In the genomic region with DNA sequence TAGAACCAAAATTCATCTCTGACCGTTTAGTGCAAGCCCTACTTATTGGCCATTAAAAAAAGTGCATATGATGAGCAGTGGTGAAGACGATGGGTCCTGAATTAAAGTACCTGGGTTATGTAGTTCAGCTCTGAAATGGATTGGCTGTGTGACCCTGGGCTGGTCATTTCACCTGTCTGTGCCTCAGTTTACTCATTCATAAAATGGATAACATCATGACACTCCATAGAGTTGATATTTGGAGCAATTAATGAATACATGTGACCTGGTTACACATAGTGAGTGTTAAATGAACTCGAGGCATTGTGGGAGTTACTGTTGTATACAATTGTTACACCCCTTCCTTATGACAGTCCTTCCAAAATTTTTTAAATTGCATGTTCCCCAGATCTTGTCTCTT, we compare ENCODE assay signal across 15 cellular contexts. TPM values are rescaled to one million over a fixed set of nuclear protein-coding genes. Genes with fewer than 3 reads are reported as not detected.
A peak's percentile ranks its signal among the peaks of the same experiment; 100 is the strongest.
DNase-seq lines count a peak whose midpoint lies in the region; ATAC-seq and TF ChIP-seq lines count a peak whose summit lies in the region.
"Had no signal": no experiment of that assay in that cellular context is flagged by ENCODE, and none has a peak within 500 bp of the region (broad histone marks: within the 10 kb centered on the region; RNA-seq: fewer than 3 reads in every experiment).

No MANE protein-coding gene starts in this region.

- no peaks in the 10 kb centered on the region for H3K27me3 Mint-ChIP-seq in naive B cell
- H3K27me3 Mint-ChIP-seq: CD8-positive, alpha-beta memory T cell had no signal

- no peak overlapping the region for H3K4me2 ChIP-seq in Karpas-422 (ENCODE audit: low read depth, low read length, poor library complexity, severe bottlenecking)

- H3K9me3 ChIP-seq in Karpas-422 (ENCODE audit: low read length), result no peaks in the 10 kb centered on the region
- no peaks in the 10 kb centered on the region for H3K9me3 ChIP-seq in thoracic aorta

- H3K36me3 Mint-ChIP-seq in naive B cell, result peaks cover 29 to 39% of the 10 kb centered on the region in 2 donors

- peaks cover 78% of the 10 kb centered on the region for H3K79me2 ChIP-seq in Karpas-422 (ENCODE audit: low read length)

- TF ChIP-seq CTCF in coronary artery (IDR thresholded peaks at IDR 0.05) (no peak), thoracic aorta (IDR thresholded peaks at IDR 0.05) (no peak)

- peaks cover 23% of the 10 kb centered on the region for H4K20me1 ChIP-seq in Karpas-422 (ENCODE audit: insufficient read depth, low read depth, low read length)

- H3K4me1 ChIP-seq in Karpas-422 (ENCODE audit: low read length), result peaks cover 98% of the 10 kb centered on the region
- H3K4me1 ChIP-seq in thoracic aorta (ENCODE audit: control insufficient read depth in 1 of 2, low read depth in 2 of 2), result peaks cover 73 to 83% of the 10 kb centered on the region in 2 donors

- no peaks in the 10 kb centered on the region for H3K9me2 ChIP-seq in Karpas-422 (replicated peaks; ENCODE audit: insufficient read depth, low read length)

- H3K9me3 Mint-ChIP-seq in naive B cell, result no peaks in the 10 kb centered on the region
- H3K9me3 Mint-ChIP-seq: CD8-positive, alpha-beta memory T cell had no signal

- H3K4me1 Mint-ChIP-seq in naive B cell, result peaks cover 57 to 86% (median 74%) of the 10 kb centered on the region in 3 donors

- no peak overlapping the region for H3K9ac ChIP-seq in Karpas-422 (ENCODE audit: low read length)

- H3K27ac ChIP-seq in Karpas-422 (ENCODE audit: low read length), result peak overlapping the region; percentile 48
- H3K27ac ChIP-seq in coronary artery, result peak overlapping the region; percentile 74 to 82
- peak overlapping the region; percentile 61 to 76 for H3K27ac ChIP-seq in thoracic aorta
- H3K27ac ChIP-seq: HL-60 had no signal

- no peaks in the 10 kb centered on the region for H3K27me3 ChIP-seq in Karpas-422 (ENCODE audit: low read length)
- no peaks in the 10 kb centered on the region for H3K27me3 ChIP-seq in thoracic aorta (replicated peaks; ENCODE audit: insufficient read depth)

- no peak for DNase-seq in Karpas-422
- no peak for DNase-seq in coronary artery (ENCODE audit: low spot score)
- no peak for DNase-seq in naive B cell
- DNase-seq in thoracic aorta (ENCODE audit: low spot score), result no peak
- no peak for DNase-seq in kidney glomerular epithelial cell (lab: John Stamatoyannopoulos, UW)
- no peak for DNase-seq in NCI-H2196 (lab: John Stamatoyannopoulos, UW; ENCODE audit: unreplicated experiment)
- DNase-seq: CD8-positive, alpha-beta memory T cell; NCI-H1436 treated with DMSO at 0.1 percent for 48 hours; NCI-H2081; NCI-H2227 treated with DMSO at 0.1 percent for 48 hours; NCI-H524 treated with DMSO at 0.1 percent for 48 hours; OCI-M1 had no signal

- ATAC-seq in naive B cell (ENCODE audit: low read depth in 2 of 2) (no peak), thoracic aorta (ENCODE audit: insufficient number of reproducible peaks, low FRiP score, low read depth) (no peak), GM18867 (IDR thresholded peaks at IDR 0.05; ENCODE audit: unreplicated experiment) (no peak)
- ATAC-seq: K562 had no signal

- no peak overlapping the region for H2AFZ ChIP-seq in Karpas-422 (ENCODE audit: low read length)

- H3K36me3 ChIP-seq in Karpas-422 (ENCODE audit: insufficient read depth, low read length), result peaks cover 52% of the 10 kb centered on the region
- peaks cover 32% of the 10 kb centered on the region for H3K36me3 ChIP-seq in thoracic aorta

- peak overlapping the region in 5 of 6 donors; percentile 16 to 87 (median 83) for H3K27ac Mint-ChIP-seq in naive B cell

- no peak overlapping the region for H3K4me3 ChIP-seq in Karpas-422 (ENCODE audit: low read length)
- peak overlapping the region; percentile 23 for H3K4me3 ChIP-seq in coronary artery
- H3K4me3 ChIP-seq in thoracic aorta, result no peak overlapping the region
- H3K4me3 ChIP-seq: K562 had no signal

- peak overlapping the region in 1 of 8 donors; percentile 36 for H3K4me3 Mint-ChIP-seq in naive B cell
- H3K4me3 Mint-ChIP-seq: CD8-positive, alpha-beta memory T cell had no signal

RNA-seq across cellular contexts. Expression of a gene that starts 9.1 kb away (rescaled TPM):
- 51.5 and 69.8 TPM in 2 replicates for total RNA-seq in Karpas-422 (2014; rRNA removed; shearing (Covaris generic); ENCODE audit: low replicate concordance)
- 100 to 1,000 TPM in 2 of 6 donors, 10 to 100 TPM in 4; 75.2 to 122 (median 90.8) TPM for polyA plus RNA-seq in naive B cell (ENCODE audit: low read depth in 6 of 6)
- 10 to 100 TPM; 63.4 to 64.3 TPM for total RNA-seq in thoracic aorta
